Comparison of ENCODE assay signal across 29 cellular contexts in genomic region chr11:125379565-125380343, GRCh38.
"Had no signal": no experiment of that assay in that cellular context is flagged by ENCODE, and none has a peak within 500 bp of the region (broad histone marks: within the 10 kb centered on the region; RNA-seq: fewer than 3 reads in every experiment).

No MANE protein-coding gene starts in this region.

- H3K9me3 Mint-ChIP-seq: activated CD4-positive, alpha-beta memory T cell treated with anti-CD3 and anti-CD28 coated beads, Interleukin-2, amount 10 ng/mL, durations not matched to agents 7 days and 5 days; activated naive CD4-positive, alpha-beta T cell treated with anti-CD3 and anti-CD28 coated beads, Interleukin-2, amount 10 ng/mL, durations not matched to agents 7 days and 5 days; activated naive CD8-positive, alpha-beta T cell treated with anti-CD3 and anti-CD28 coated beads for 36 hours; activated T-cell treated with anti-CD3 and anti-CD28 coated beads, Interleukin-2, amount 50 U/mL, for 72 hours; activated T-helper 2 cell treated with anti-CD3 and anti-CD28 coated beads, Interferon-gamma antibody, Interleukin-2, Interleukin-4, amounts not matched to agents 10 μg/mL and 5 μg/mL and 100 μg/mL, durations not matched to agents 14 hours and 24 hours and 36 hours had no signal

- H3K9me2 ChIP-seq: SK-N-SH had no signal

- ATAC-seq: activated CD4-positive, alpha-beta T cell treated with anti-CD3 and anti-CD28 coated beads for 36 hours; activated T-cell treated with anti-CD3 and anti-CD28 coated beads, Interleukin-2, amount 50 U/mL, for 72 hours; K562; Panc1; Right ventricle myocardium inferior had no signal

- H3K4me3 Mint-ChIP-seq: activated CD4-positive, alpha-beta memory T cell treated with anti-CD3 and anti-CD28 coated beads, Interleukin-2, amount 10 ng/mL, durations not matched to agents 7 days and 5 days; activated CD4-positive, alpha-beta T cell treated with anti-CD3 and anti-CD28 coated beads for 36 hours; activated naive CD4-positive, alpha-beta T cell treated with anti-CD3 and anti-CD28 coated beads, Interleukin-2, amount 10 ng/mL, durations not matched to agents 7 days and 5 days; activated naive CD8-positive, alpha-beta T cell treated with anti-CD3 and anti-CD28 coated beads for 36 hours; activated T-cell treated with anti-CD3 and anti-CD28 coated beads, Interleukin-2, amount 50 U/mL, for 72 hours had no signal

- H3K36me3 Mint-ChIP-seq: activated naive CD4-positive, alpha-beta T cell treated with anti-CD3 and anti-CD28 coated beads, Interleukin-2, amount 10 ng/mL, durations not matched to agents 7 days and 5 days; activated naive CD8-positive, alpha-beta T cell treated with anti-CD3 and anti-CD28 coated beads for 36 hours had no signal

- H3K27ac Mint-ChIP-seq: activated CD4-positive, alpha-beta memory T cell treated with anti-CD3 and anti-CD28 coated beads, Interleukin-2, amount 10 ng/mL, durations not matched to agents 7 days and 5 days; activated CD4-positive, alpha-beta T cell treated with anti-CD3 and anti-CD28 coated beads for 36 hours; activated naive CD4-positive, alpha-beta T cell treated with anti-CD3 and anti-CD28 coated beads, Interleukin-2, amount 10 ng/mL, durations not matched to agents 7 days and 5 days; activated naive CD8-positive, alpha-beta T cell treated with anti-CD3 and anti-CD28 coated beads for 36 hours; activated T-cell treated with anti-CD3 and anti-CD28 coated beads, Interleukin-2, amount 50 U/mL, for 72 hours; activated T-helper 2 cell treated with anti-CD3 and anti-CD28 coated beads, Interferon-gamma antibody, Interleukin-2, Interleukin-4, amounts not matched to agents 10 μg/mL and 5 μg/mL and 100 μg/mL, durations not matched to agents 14 hours and 24 hours and 36 hours had no signal

- H3K27ac ChIP-seq: breast epithelium, WERI-Rb-1 had no signal

- H3K4me1 Mint-ChIP-seq: activated CD4-positive, alpha-beta memory T cell treated with anti-CD3 and anti-CD28 coated beads, Interleukin-2, amount 10 ng/mL, durations not matched to agents 7 days and 5 days; activated CD4-positive, alpha-beta T cell treated with anti-CD3 and anti-CD28 coated beads for 36 hours; activated naive CD4-positive, alpha-beta T cell treated with anti-CD3 and anti-CD28 coated beads, Interleukin-2, amount 10 ng/mL, durations not matched to agents 7 days and 5 days had no signal

- H3K36me3 ChIP-seq: breast epithelium, WERI-Rb-1 had no signal

- DNase-seq: activated CD4-positive, alpha-beta memory T cell treated with anti-CD3 and anti-CD28 coated beads, Interleukin-2, amount 10 ng/mL, durations not matched to agents 7 days and 5 days; activated CD4-positive, alpha-beta T cell treated with anti-CD3 and anti-CD28 coated beads for 36 hours; activated CD4-positive, alpha-beta T cell treated with anti-CD3 and anti-CD28 coated beads, Interleukin-2, amount 50 U/mL, for 1 hour; activated gamma-delta T cell treated with Interleukin-2 at 50 U/mL for 16 hours; activated naive CD4-positive, alpha-beta T cell treated with anti-CD3 and anti-CD28 coated beads, Interleukin-2, amount 10 ng/mL, durations not matched to agents 7 days and 5 days; activated naive CD8-positive, alpha-beta T cell treated with anti-CD3 and anti-CD28 coated beads for 36 hours; activated T-cell treated with anti-CD3 and anti-CD28 coated beads for 4 hours; activated T-cell treated with anti-CD3 and anti-CD28 coated beads, Interleukin-2, amount 50 U/mL, for 72 hours; Karpas-422; MM.1S; NCI-H1105; NCI-H1436; NCI-H187; NCI-H2081; NCI-H2171; NCI-H345; NCI-H510A; NCI-H526 treated with DMSO at 0.1 percent for 48 hours; NCI-H82; OCI-M1; RPMI8226; SK-N-SH; T-helper 1 cell; WERI-Rb-1 had no signal

- H3K4me1 ChIP-seq: breast epithelium had no signal

- H3K4me2 ChIP-seq: SK-N-SH had no signal

- FAIRE-seq: K562 had no signal

- H3K9me3 ChIP-seq: breast epithelium, SK-N-SH had no signal

- H3K4me3 ChIP-seq: breast epithelium, K562 had no signal
